ENCODE assay signal across 7 cellular contexts in the genomic region with DNA sequence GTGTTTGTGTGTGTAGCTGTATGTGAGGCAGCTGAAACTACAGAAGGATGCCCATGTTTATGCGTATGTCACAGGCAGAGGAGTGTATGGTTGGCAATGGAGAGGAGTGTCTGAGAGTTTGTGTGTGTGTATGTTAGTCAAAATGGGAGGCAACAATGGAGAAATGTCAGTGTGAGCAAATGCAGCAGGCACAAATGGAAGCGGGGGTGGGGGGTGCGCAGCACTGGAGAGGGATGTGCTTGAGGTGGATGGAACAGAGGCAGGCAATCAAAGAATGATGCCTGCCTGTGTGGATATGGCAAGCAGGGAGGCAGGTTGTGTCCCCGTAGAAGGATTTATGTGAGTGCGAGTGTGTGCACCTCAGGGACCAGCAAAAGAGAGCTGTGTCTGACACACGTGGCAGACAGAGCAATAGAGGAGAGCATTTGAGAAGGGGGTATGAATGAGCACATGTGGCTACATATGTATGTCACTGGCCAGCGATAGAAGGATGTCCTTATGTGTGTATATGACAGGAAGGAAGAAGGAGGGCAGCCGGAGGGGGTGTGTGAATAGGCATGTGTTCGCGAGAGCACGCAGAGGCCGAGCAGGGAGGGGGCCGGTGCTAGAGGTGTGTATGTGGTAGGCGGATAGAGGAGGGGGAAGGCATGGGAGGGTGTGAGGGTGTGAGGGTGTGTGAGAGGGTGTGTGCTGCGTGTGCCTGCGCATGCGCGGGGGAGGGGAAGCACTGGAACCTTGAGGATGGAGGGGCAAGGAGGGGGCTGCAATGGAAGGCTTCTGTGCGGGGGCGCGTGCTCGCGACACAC. TPM values are rescaled to one million over a fixed set of nuclear protein-coding genes. Genes with fewer than 3 reads are reported as not detected.
DNase-seq lines count a peak whose midpoint lies in the region; ATAC-seq, FAIRE-seq and TF ChIP-seq lines count a peak whose summit lies in the region.

No MANE protein-coding gene starts in this region.

- peak; percentile 39 for ATAC-seq in GM19025 (IDR thresholded peaks at IDR 0.05; ENCODE audit: low read depth, unreplicated experiment)
- ATAC-seq in HG03520 (IDR thresholded peaks at IDR 0.05; ENCODE audit: unreplicated experiment), result peak; percentile 45

- DNase-seq in bronchial epithelial cell (ENCODE audit: low read depth) (no peak), kidney epithelial cell (ENCODE audit: low read depth) (no peak), inferior parietal cortex (ENCODE audit: extremely low spot score) (no peak)
- DNase-seq in stimulated activated CD4-positive, alpha-beta T cell treated with anti-CD3 and anti-CD28 coated beads, Interleukin-2, amount 100 ng/mL, for 24 hours, result peak; percentile 38 to 54

- H3K36me3 ChIP-seq in bronchial epithelial cell (ENCODE audit: control insufficient read depth, insufficient read depth, low read length), result no peaks in the 10 kb centered on the region
- no peaks in the 10 kb centered on the region for H3K36me3 ChIP-seq in kidney epithelial cell (ENCODE audit: control insufficient read depth, insufficient read depth, low read length)

- FAIRE-seq in bronchial epithelial cell (lab: Jason Lieb, UNC), result no peak

- H3K27me3 ChIP-seq in bronchial epithelial cell (ENCODE audit: control insufficient read depth, insufficient read depth, low read length), result no peaks in the 10 kb centered on the region
- no peaks in the 10 kb centered on the region for H3K27me3 ChIP-seq in kidney epithelial cell (ENCODE audit: control insufficient read depth, insufficient read depth, low read length)

- H3K4me3 ChIP-seq in bronchial epithelial cell (ENCODE audit: low read depth, low read length) (peak overlapping the region; percentile 69), kidney epithelial cell (ENCODE audit: low read depth, low read length) (peak overlapping the region; percentile 79)

- H3K27ac ChIP-seq in VCaP, result peak overlapping the region; percentile 60

- TF ChIP-seq CTCF in VCaP (conservative IDR thresholded peaks at IDR 0.05) (no peak), bronchial epithelial cell (IDR thresholded peaks at IDR 0.05; ENCODE audit: insufficient read depth, low read length, severe bottlenecking) (no peak), kidney epithelial cell (IDR thresholded peaks at IDR 0.05; ENCODE audit: insufficient read depth, low read length, poor library complexity, severe bottlenecking) (no peak)

RNA-seq across cellular contexts. Expression of a gene that starts 1.1 kb away (rescaled TPM):
- total RNA-seq in bronchial epithelial cell (52.6 and 55.5 TPM in 2 replicates), kidney epithelial cell (37.4 and 37.8 TPM in 2 replicates)

Comparison
In these comparisons a context has a peak if more than half of its experiments do, and no peak if none do; other contexts are left out.
1. DNase-seq: peak in stimulated activated CD4-positive, alpha-beta T cell treated with anti-CD3 and anti-CD28 coated beads, Interleukin-2, amount 100 ng/mL, for 24 hours (2 of 2); none in bronchial epithelial cell (single experiment), kidney epithelial cell (single experiment) and inferior parietal cortex (single experiment).